In the genomic region with DNA sequence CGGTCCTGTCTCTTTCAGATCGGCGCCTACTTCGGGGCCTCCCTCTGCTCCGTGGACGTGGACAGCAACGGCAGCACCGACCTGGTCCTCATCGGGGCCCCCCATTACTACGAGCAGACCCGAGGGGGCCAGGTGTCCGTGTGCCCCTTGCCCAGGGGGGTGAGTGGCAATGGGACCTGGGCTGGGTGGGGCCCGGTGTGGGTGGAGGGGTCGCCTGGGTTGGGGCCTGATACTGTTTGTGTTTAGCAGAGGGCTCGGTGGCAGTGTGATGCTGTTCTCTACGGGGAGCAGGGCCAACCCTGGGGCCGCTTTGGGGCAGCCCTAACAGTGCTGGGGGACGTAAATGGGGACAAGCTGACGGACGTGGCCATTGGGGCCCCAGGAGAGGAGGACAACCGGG, we compare ENCODE assay signal across 32 cellular contexts. TPM values are rescaled to one million over a fixed set of nuclear protein-coding genes. Genes with fewer than 3 reads are reported as not detected.
"Had no signal": no experiment of that assay in that cellular context is flagged by ENCODE, and none has a peak within 500 bp of the region (broad histone marks: within the 10 kb centered on the region; RNA-seq: fewer than 3 reads in every experiment).

No MANE protein-coding gene starts in this region.

- H3K27me3 Mint-ChIP-seq: stimulated activated naive B cell treated with anti-CD40 and anti-IgM and Interleukin-4, amounts not matched to agents 10 μg/mL and 1 μg/mL and 100 μg/mL, for 72 hours; stimulated activated naive CD8-positive, alpha-beta T cell treated with anti-CD3 and anti-CD28 coated beads, Interleukin-15, Interleukin-2, amounts not matched to agents 100 ng/mL and 50 ng/mL, for 24 hours had no signal

- H3K36me3 ChIP-seq: neural progenitor cell, ovary, right atrium auricular region, right lobe of liver, sigmoid colon, thoracic aorta, thyroid gland, tibial nerve, upper lobe of left lung, vagina had no signal

- H3K4me3 ChIP-seq: neural progenitor cell, ovary, psoas muscle, right atrium auricular region, right lobe of liver, sigmoid colon, stomach, thoracic aorta, thyroid gland, tibial nerve, upper lobe of left lung, vagina had no signal

- H3K9ac ChIP-seq: neural progenitor cell, parathyroid adenoma had no signal

- H3K4me2 ChIP-seq: neural progenitor cell had no signal

- H3K27me3 ChIP-seq: neural progenitor cell, ovary, right atrium auricular region, right lobe of liver, sigmoid colon, stomach, thyroid gland, tibial nerve, upper lobe of left lung, vagina had no signal

- H3K4me1 Mint-ChIP-seq: nephron, neural progenitor cell had no signal

- H3K27ac Mint-ChIP-seq: naive thymus-derived CD4-positive, alpha-beta T cell; natural killer cell; nephron; neural progenitor cell; progenitor cell of endocrine pancreas; stimulated activated naive B cell treated with anti-CD40 and anti-IgM and Interleukin-4, amounts not matched to agents 10 μg/mL and 1 μg/mL and 100 μg/mL, for 72 hours; stimulated activated naive CD8-positive, alpha-beta T cell treated with anti-CD3 and anti-CD28 coated beads, Interleukin-15, Interleukin-2, amounts not matched to agents 100 ng/mL and 50 ng/mL, for 24 hours had no signal

- FAIRE-seq: small intestine, urothelium cell line had no signal

- H3K79me2 ChIP-seq: parathyroid adenoma had no signal

- ATAC-seq: naive thymus-derived CD4-positive, alpha-beta T cell; natural killer cell; psoas muscle; stimulated activated naive B cell treated with anti-CD40 and anti-IgM and Interleukin-4, amounts not matched to agents 10 μg/mL and 1 μg/mL and 100 μg/mL, for 72 hours had no signal

- H3K4me3 Mint-ChIP-seq: naive thymus-derived CD4-positive, alpha-beta T cell; natural killer cell; nephron; neural progenitor cell; stimulated activated naive B cell treated with anti-CD40 and anti-IgM and Interleukin-4, amounts not matched to agents 10 μg/mL and 1 μg/mL and 100 μg/mL, for 72 hours; stimulated activated naive CD8-positive, alpha-beta T cell treated with anti-CD3 and anti-CD28 coated beads, Interleukin-15, Interleukin-2, amounts not matched to agents 100 ng/mL and 50 ng/mL, for 24 hours had no signal

- H3K9me3 ChIP-seq: ovary, psoas muscle, right atrium auricular region, right lobe of liver, thoracic aorta, thyroid gland, upper lobe of left lung, vagina had no signal

- H2AFZ ChIP-seq: neural progenitor cell, parathyroid adenoma had no signal

- DNase-seq: naive thymus-derived CD4-positive, alpha-beta T cell; natural killer cell; occipital lobe; ovary; posterior cingulate gyrus; psoas muscle; retina; right lobe of liver; sigmoid colon; small intestine; stimulated activated CD4-positive, alpha-beta T cell treated with anti-CD3 and anti-CD28 coated beads, Interleukin-12 subunit alpha, Interleukin-12 subunit beta, amount 100 ng/mL, for 4 hours; stimulated activated CD4-positive, alpha-beta T cell treated with anti-CD3 and anti-CD28 coated beads, Interleukin-1b, Interleukin-23, amount 100 ng/mL, for 48 hours; stimulated activated CD4-positive, alpha-beta T cell treated with anti-CD3 and anti-CD28 coated beads, Interleukin-4, amount 100 ng/mL, for 1 hour; stimulated activated CD4-positive, alpha-beta T cell treated with anti-CD3 and anti-CD28 coated beads, Interleukin-4, amount 100 ng/mL, for 4 hours; stimulated activated CD8-positive, alpha-beta memory T cell treated with anti-CD3 and anti-CD28 coated beads, Interleukin-4, amount 100 ng/mL, for 48 hours; stimulated activated naive B cell treated with anti-CD40 and anti-IgM and Interleukin-4, amounts not matched to agents 10 μg/mL and 1 μg/mL and 100 μg/mL, for 72 hours; stimulated activated naive CD4-positive, alpha-beta T cell treated with Interleukin-2 at 50 U/mL for 16 hours; stomach; thyroid gland; trophoblast cell had no signal

- H3K4me1 ChIP-seq: neural progenitor cell, parathyroid adenoma, psoas muscle, right atrium auricular region, right lobe of liver, sigmoid colon, thyroid gland, tibial nerve, upper lobe of left lung, vagina had no signal

- H3K9me3 Mint-ChIP-seq: natural killer cell; neural progenitor cell; stimulated activated naive B cell treated with anti-CD40 and anti-IgM and Interleukin-4, amounts not matched to agents 10 μg/mL and 1 μg/mL and 100 μg/mL, for 72 hours; stimulated activated naive CD8-positive, alpha-beta T cell treated with anti-CD3 and anti-CD28 coated beads, Interleukin-15, Interleukin-2, amounts not matched to agents 100 ng/mL and 50 ng/mL, for 24 hours had no signal

- H3K36me3 Mint-ChIP-seq: neural progenitor cell; stimulated activated naive B cell treated with anti-CD40 and anti-IgM and Interleukin-4, amounts not matched to agents 10 μg/mL and 1 μg/mL and 100 μg/mL, for 72 hours had no signal

- H3K27ac ChIP-seq: neural progenitor cell, ovary, parathyroid adenoma, psoas muscle, right atrium auricular region, right lobe of liver, sigmoid colon, stomach, thoracic aorta, thyroid gland, tibial nerve, upper lobe of left lung, vagina had no signal

RNA-seq across cellular contexts. Expression of gene ITGAM, which starts 37.7 kb away (rescaled TPM):
- total RNA-seq: progenitor cell of endocrine pancreas had no signal
- polyA plus RNA-seq: neural cell had no signal

RNA-seq across cellular contexts. Expression of gene ITGAX, which starts 57.5 kb away (rescaled TPM):
- total RNA-seq: progenitor cell of endocrine pancreas had no signal
- polyA plus RNA-seq: neural cell had no signal
